28 cellular contexts compared by ENCODE assay signal in the genomic region with DNA sequence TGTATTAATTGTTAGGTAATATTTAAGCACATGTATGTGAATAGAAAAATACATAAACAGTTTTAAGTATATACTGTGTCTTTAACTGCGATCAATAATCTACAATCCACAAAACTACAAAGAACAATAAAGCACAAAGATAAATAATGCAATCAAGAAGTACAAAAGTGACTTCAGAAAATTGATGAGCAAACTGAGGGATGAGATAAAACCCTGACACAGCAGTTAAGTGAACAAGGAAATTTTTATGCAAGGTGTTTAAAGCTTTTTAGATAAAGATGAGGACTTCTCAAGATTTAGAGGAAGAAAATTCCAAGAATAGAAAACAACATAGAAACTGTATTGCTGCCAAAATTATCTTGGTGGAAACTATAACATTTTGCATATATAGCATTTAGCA. TPM values are rescaled to one million over a fixed set of nuclear protein-coding genes. Genes with fewer than 3 reads are reported as not detected.
"Had no signal": no experiment of that assay in that cellular context is flagged by ENCODE, and none has a peak within 500 bp of the region (broad histone marks: within the 10 kb centered on the region; RNA-seq: fewer than 3 reads in every experiment).

No MANE protein-coding gene starts in this region.

- H3K27ac ChIP-seq: left lung, lower lobe of right lung, pancreas, prostate gland, sigmoid colon, spleen, tibial nerve, uterus had no signal

- H3K4me3 Mint-ChIP-seq: immature natural killer cell; naive thymus-derived CD8-positive, alpha-beta T cell; nephron; neural crest cell; stimulated activated effector memory CD8-positive, alpha-beta T cell treated with anti-CD3 and anti-CD28 coated beads, Interleukin-12 subunit alpha, Interleukin-12 subunit beta, amount 100 ng/mL, for 72 hours; stimulated activated naive CD8-positive, alpha-beta T cell treated with anti-CD3 and anti-CD28 coated beads, Interleukin-15, amount 100 ng/mL, for 72 hours; type B pancreatic cell had no signal

- DNase-seq: immature natural killer cell; kidney; left colon; left lung; lower lobe of right lung; mammary epithelial cell; naive thymus-derived CD8-positive, alpha-beta T cell; nucleus accumbens; pancreas; posterior cingulate gyrus; retina; right cardiac atrium; sigmoid colon; small intestine; spleen; stimulated activated CD4-positive, alpha-beta T cell treated with anti-CD3 and anti-CD28 coated beads, Interleukin-4, amount 100 ng/mL, for 24 hours; stimulated activated naive CD4-positive, alpha-beta T cell treated with Interleukin-2 at 50 U/mL for 16 hours; stimulated activated naive CD8-positive, alpha-beta T cell treated with anti-CD3 and anti-CD28 coated beads, Interleukin-15, amount 100 ng/mL, for 72 hours; substantia nigra; uterus had no signal

- H3K27ac Mint-ChIP-seq: naive thymus-derived CD8-positive, alpha-beta T cell; nephron; stimulated activated effector memory CD8-positive, alpha-beta T cell treated with anti-CD3 and anti-CD28 coated beads, Interleukin-12 subunit alpha, Interleukin-12 subunit beta, amount 100 ng/mL, for 72 hours; stimulated activated naive CD8-positive, alpha-beta T cell treated with anti-CD3 and anti-CD28 coated beads, Interleukin-15, amount 100 ng/mL, for 72 hours; type B pancreatic cell had no signal

- H3K36me3 ChIP-seq: left lung, lower lobe of right lung, pancreas, prostate gland, sigmoid colon, spleen, uterus had no signal

- FAIRE-seq: kidney, pancreas, small intestine had no signal

- H3K27me3 ChIP-seq: left lung, pancreas, sigmoid colon, spleen, tibial nerve, uterus had no signal

- H3K9me3 ChIP-seq: left lung, lower lobe of right lung, pancreas, prostate gland, sigmoid colon, tibial nerve, uterus had no signal

- H3K4me3 ChIP-seq: left lung, lower lobe of right lung, pancreas, prostate gland, sigmoid colon, spleen, tibial nerve, uterus had no signal

- H3K36me3 Mint-ChIP-seq: stimulated activated effector memory CD8-positive, alpha-beta T cell treated with anti-CD3 and anti-CD28 coated beads, Interleukin-12 subunit alpha, Interleukin-12 subunit beta, amount 100 ng/mL, for 72 hours had no signal

- ATAC-seq: left colon; left lung; lower lobe of right lung; naive thymus-derived CD8-positive, alpha-beta T cell; right cardiac atrium; stimulated activated effector memory CD8-positive, alpha-beta T cell treated with anti-CD3 and anti-CD28 coated beads, Interleukin-12 subunit alpha, Interleukin-12 subunit beta, amount 100 ng/mL, for 72 hours; stimulated activated naive CD8-positive, alpha-beta T cell treated with anti-CD3 and anti-CD28 coated beads, Interleukin-15, amount 100 ng/mL, for 72 hours had no signal

- H3K27me3 Mint-ChIP-seq: naive thymus-derived CD8-positive, alpha-beta T cell; stimulated activated naive CD8-positive, alpha-beta T cell treated with anti-CD3 and anti-CD28 coated beads, Interleukin-15, amount 100 ng/mL, for 72 hours; type B pancreatic cell had no signal

- H3K9me3 Mint-ChIP-seq: nephron; neural crest cell; stimulated activated effector memory CD8-positive, alpha-beta T cell treated with anti-CD3 and anti-CD28 coated beads, Interleukin-12 subunit alpha, Interleukin-12 subunit beta, amount 100 ng/mL, for 72 hours; stimulated activated naive CD8-positive, alpha-beta T cell treated with anti-CD3 and anti-CD28 coated beads, Interleukin-15, amount 100 ng/mL, for 72 hours; type B pancreatic cell had no signal

- H3K4me1 Mint-ChIP-seq: immature natural killer cell; naive thymus-derived CD8-positive, alpha-beta T cell; nephron; neural crest cell; stimulated activated effector memory CD8-positive, alpha-beta T cell treated with anti-CD3 and anti-CD28 coated beads, Interleukin-12 subunit alpha, Interleukin-12 subunit beta, amount 100 ng/mL, for 72 hours; stimulated activated naive CD8-positive, alpha-beta T cell treated with anti-CD3 and anti-CD28 coated beads, Interleukin-15, amount 100 ng/mL, for 72 hours had no signal

- H3K4me1 ChIP-seq: left lung, lower lobe of right lung, pancreas, prostate gland, sigmoid colon, spleen, tibial nerve, uterus had no signal

RNA-seq across cellular contexts. Expression of gene ANGPTL5, which starts 58.4 kb away (rescaled TPM):
- total RNA-seq: kidney; liver; mammary epithelial cell; naive thymus-derived CD8-positive, alpha-beta T cell; neural crest cell; spleen; ureter had no signal
- polyA plus RNA-seq: immature natural killer cell; liver; mammary epithelial cell; naive thymus-derived CD8-positive, alpha-beta T cell; spleen had no signal
